ENCODE assay signal across 17 cellular contexts in the genomic region with DNA sequence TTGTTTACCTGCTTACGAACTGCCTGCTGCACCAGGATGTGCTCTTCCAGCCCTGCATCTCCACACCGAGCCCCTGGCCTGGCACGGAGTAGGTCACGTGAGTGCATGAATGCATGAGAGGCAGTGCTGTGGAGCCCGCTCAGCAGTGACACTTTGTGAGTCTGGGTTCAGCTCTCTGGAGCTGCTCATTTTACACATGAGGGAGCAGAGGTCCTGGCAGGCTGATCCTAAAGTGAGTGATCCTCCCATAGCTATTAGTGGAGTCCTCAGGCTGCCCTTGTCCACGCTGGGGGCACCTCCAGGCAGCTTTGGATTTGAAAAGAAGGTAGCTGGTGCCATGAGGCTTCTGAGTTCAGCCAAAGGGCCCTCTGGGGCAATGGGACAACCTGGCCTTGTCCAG.
"Had no signal": no experiment of that assay in that cellular context is flagged by ENCODE, and none has a peak within 500 bp of the region (broad histone marks: within the 10 kb centered on the region; RNA-seq: fewer than 3 reads in every experiment).

No MANE protein-coding gene starts in this region.

- H3K27me3 ChIP-seq: pancreas, upper lobe of left lung, uterus had no signal

- H3K36me3 ChIP-seq: heart right ventricle, pancreas, suprapubic skin, tibial artery, upper lobe of left lung, uterus had no signal

- H3K9me3 ChIP-seq: heart right ventricle, mucosa of descending colon, pancreas, suprapubic skin, tibial artery, upper lobe of left lung, uterus had no signal

- DNase-seq: effector memory CD4-positive, alpha-beta T cell; heart right ventricle; hypothalamus; kidney glomerular epithelial cell; mammary epithelial cell; mucosa of descending colon; naive thymus-derived CD8-positive, alpha-beta T cell; occipital lobe; pancreas; stimulated activated naive CD4-positive, alpha-beta T cell treated with Interleukin-2 at 50 U/mL for 16 hours; tibial artery; upper lobe of left lung; uterus had no signal

- H3K4me1 ChIP-seq: heart right ventricle, pancreas, suprapubic skin, tibial artery, upper lobe of left lung, uterus had no signal

- H3K4me3 ChIP-seq: heart right ventricle, mucosa of descending colon, pancreas, suprapubic skin, tibial artery, upper lobe of left lung, uterus had no signal

- ATAC-seq: esophagus mucosa; heart right ventricle; left lobe of liver; mucosa of descending colon; naive thymus-derived CD8-positive, alpha-beta T cell; sciatic nerve had no signal

- H3K27ac ChIP-seq: heart right ventricle, pancreas, suprapubic skin, tibial artery, upper lobe of left lung, uterus had no signal
